In genomic region chr10:63582686-63583085, GRCh38 we compare ENCODE assay signal across 1 cellular context.
TF ChIP-seq lines count a peak whose summit lies in the region.

No MANE protein-coding gene starts in this region.

TF ChIP-seq in WTC11, 78 proteins besides CTCF, POLR2A, EP300 and RAD21 (continued from another document):
- TF ChIP-seq, protein P1, sequence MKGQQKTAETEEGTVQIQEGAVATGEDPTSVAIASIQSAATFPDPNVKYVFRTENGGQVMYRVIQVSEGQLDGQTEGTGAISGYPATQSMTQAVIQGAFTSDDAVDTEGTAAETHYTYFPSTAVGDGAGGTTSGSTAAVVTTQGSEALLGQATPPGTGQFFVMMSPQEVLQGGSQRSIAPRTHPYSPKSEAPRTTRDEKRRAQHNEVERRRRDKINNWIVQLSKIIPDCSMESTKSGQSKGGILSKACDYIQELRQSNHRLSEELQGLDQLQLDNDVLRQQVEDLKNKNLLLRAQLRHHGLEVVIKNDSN (CRISPR knock-in tag; IDR thresholded peaks at IDR 0.05) = no peak
- no peak for TF ChIP-seq NR1H2 (CRISPR knock-in tag; IDR thresholded peaks at IDR 0.05)
- TF ChIP-seq ZNF416 (CRISPR knock-in tag; IDR thresholded peaks at IDR 0.05) = no peak
- no peak for TF ChIP-seq USF2 (CRISPR knock-in tag; IDR thresholded peaks at IDR 0.05)
- no peak for TF ChIP-seq RORB (CRISPR knock-in tag; IDR thresholded peaks at IDR 0.05)
- no peak for TF ChIP-seq ATF6 (CRISPR knock-in tag; IDR thresholded peaks at IDR 0.05)
- no peak for TF ChIP-seq ZBTB21 (CRISPR knock-in tag; IDR thresholded peaks at IDR 0.05; ENCODE audit: borderline replicate concordance)
- TF ChIP-seq SP1 (CRISPR knock-in tag; conservative IDR thresholded peaks at IDR 0.05) = no peak
- TF ChIP-seq CBFB (CRISPR knock-in tag; IDR thresholded peaks at IDR 0.05; ENCODE audit: low read depth) = no peak
- TF ChIP-seq TCF7 (CRISPR knock-in tag; IDR thresholded peaks at IDR 0.05; ENCODE audit: low read depth) = no peak
- TF ChIP-seq, protein P2, sequence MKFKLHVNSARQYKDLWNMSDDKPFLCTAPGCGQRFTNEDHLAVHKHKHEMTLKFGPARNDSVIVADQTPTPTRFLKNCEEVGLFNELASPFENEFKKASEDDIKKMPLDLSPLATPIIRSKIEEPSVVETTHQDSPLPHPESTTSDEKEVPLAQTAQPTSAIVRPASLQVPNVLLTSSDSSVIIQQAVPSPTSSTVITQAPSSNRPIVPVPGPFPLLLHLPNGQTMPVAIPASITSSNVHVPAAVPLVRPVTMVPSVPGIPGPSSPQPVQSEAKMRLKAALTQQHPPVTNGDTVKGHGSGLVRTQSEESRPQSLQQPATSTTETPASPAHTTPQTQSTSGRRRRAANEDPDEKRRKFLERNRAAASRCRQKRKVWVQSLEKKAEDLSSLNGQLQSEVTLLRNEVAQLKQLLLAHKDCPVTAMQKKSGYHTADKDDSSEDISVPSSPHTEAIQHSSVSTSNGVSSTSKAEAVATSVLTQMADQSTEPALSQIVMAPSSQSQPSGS (CRISPR knock-in tag; IDR thresholded peaks at IDR 0.05; ENCODE audit: borderline replicate concordance, low read depth) = no peak
- no peak for TF ChIP-seq ERG (CRISPR knock-in tag; IDR thresholded peaks at IDR 0.05)
- no peak for TF ChIP-seq FOXP1 (CRISPR knock-in tag; IDR thresholded peaks at IDR 0.05; ENCODE audit: borderline replicate concordance)
- TF ChIP-seq GRHL2 (CRISPR knock-in tag; IDR thresholded peaks at IDR 0.05; ENCODE audit: insufficient replicate concordance, severe bottlenecking) = no peak
- TF ChIP-seq NFE2L1 (CRISPR knock-in tag; IDR thresholded peaks at IDR 0.05) = no peak
